8 cellular contexts compared by ENCODE assay signal in genomic region chr4:1720163-1720983, GRCh38. TPM values are rescaled to one million over a fixed set of nuclear protein-coding genes. Genes with fewer than 3 reads are reported as not detected.
DNase-seq lines count a peak whose midpoint lies in the region; ATAC-seq and TF ChIP-seq lines count a peak whose summit lies in the region.

No MANE protein-coding gene starts in this region.

- no peaks in the 10 kb centered on the region for H3K9me3 ChIP-seq in suprapubic skin

- DNase-seq in Caki2 (ENCODE audit: low read depth) = peak; percentile 48
- DNase-seq in activated CD4-positive, alpha-beta T cell treated with anti-CD3 and anti-CD28 coated beads, Interleukin-2, amount 50 U/mL, for 1 hour = peak; percentile 24
- DNase-seq in endothelial cell (ENCODE audit: low spot score) = peak; percentile 61
- peak in 1 of 2 experiments; percentile 69 for DNase-seq in mesothelial cell of epicardium (ENCODE audit: low spot score in 2 of 2, unreplicated experiment in 2 of 2)
- DNase-seq in suprapubic skin (ENCODE audit: low spot score in 2 of 2) = no peak
- no peak for DNase-seq in NCI-H2107 (lab: John Stamatoyannopoulos, UW)

- 14% methylated on average over 5 of the region's 79 CpGs for WGBS in suprapubic skin

- peak overlapping the region; percentile 96 for H3K27ac ChIP-seq in suprapubic skin

- peaks cover 12% of the 10 kb centered on the region for H3K36me3 ChIP-seq in suprapubic skin

- H3K4me3 Mint-ChIP-seq in endothelial cell (ENCODE audit: unreplicated experiment) = peak overlapping the region; percentile 92
- peak overlapping the region; percentile 85 for H3K4me3 Mint-ChIP-seq in mesothelial cell of epicardium

- ATAC-seq in GM19351 (IDR thresholded peaks at IDR 0.05; ENCODE audit: unreplicated experiment) (peak; percentile 14), HG03571 (IDR thresholded peaks at IDR 0.05; ENCODE audit: unreplicated experiment) (peak; percentile 9)

- no peak overlapping the region for H3K27ac Mint-ChIP-seq in endothelial cell (ENCODE audit: unreplicated experiment)
- peak overlapping the region; percentile 96 for H3K27ac Mint-ChIP-seq in mesothelial cell of epicardium

- H3K27me3 ChIP-seq in suprapubic skin = no peaks in the 10 kb centered on the region

- H3K9me3 Mint-ChIP-seq in endothelial cell (ENCODE audit: unreplicated experiment) (no peaks in the 10 kb centered on the region), mesothelial cell of epicardium (no peaks in the 10 kb centered on the region)

- TF ChIP-seq POLR2A in suprapubic skin (IDR thresholded peaks at IDR 0.05) = no peak

- H3K4me1 Mint-ChIP-seq in endothelial cell (ENCODE audit: unreplicated experiment) (peaks cover 14% of the 10 kb centered on the region), mesothelial cell of epicardium (peaks cover 30% of the 10 kb centered on the region)

- peaks cover 64% of the 10 kb centered on the region for H3K4me1 ChIP-seq in suprapubic skin

- in situ Hi-C loops in Caki2 (cut with HindIII; ENCODE audit: low pct_unique_long_range_greater_than_20kb, low sequenced_read_pairs) = no loop called here

- peaks cover 4% of the 10 kb centered on the region for H3K36me3 Mint-ChIP-seq in endothelial cell (ENCODE audit: low read depth, unreplicated experiment)
- H3K36me3 Mint-ChIP-seq in mesothelial cell of epicardium = peaks cover 1% of the 10 kb centered on the region

- TF ChIP-seq CTCF in endothelial cell (IDR thresholded peaks at IDR 0.05; ENCODE audit: unreplicated experiment) (no peak), mesothelial cell of epicardium (IDR thresholded peaks at IDR 0.05; ENCODE audit: unreplicated experiment) (no peak), suprapubic skin (IDR thresholded peaks at IDR 0.05) (no peak)

- peaks cover 13% of the 10 kb centered on the region for H3K27me3 Mint-ChIP-seq in endothelial cell (ENCODE audit: unreplicated experiment)
- H3K27me3 Mint-ChIP-seq in mesothelial cell of epicardium (ENCODE audit: low read depth) = no peaks in the 10 kb centered on the region

- TF ChIP-seq EP300 in suprapubic skin (IDR thresholded peaks at IDR 0.05) = no peak

- H3K4me3 ChIP-seq in suprapubic skin = peak overlapping the region; percentile 90

RNA-seq across cellular contexts. Expression of gene TMEM129, which starts 0.8 kb away (rescaled TPM):
- total RNA-seq in Caki2 (2014; rRNA removed; shearing (Covaris generic); ENCODE audit: low replicate concordance) = 52.7 and 59.2 TPM in 2 replicates
- total RNA-seq in endothelial cell (ENCODE audit: unreplicated experiment) (27.2 TPM), mesothelial cell of epicardium (36.0 to 37.8 TPM (median 37.3 TPM) in 3 replicates), suprapubic skin (10 to 100 TPM; 50.4 to 77.2 (median 57.6) TPM)

RNA-seq across cellular contexts. Expression of gene TACC3, which starts 0.9 kb away (rescaled TPM):
- 106 and 111 TPM in 2 replicates for total RNA-seq in Caki2 (2014; rRNA removed; shearing (Covaris generic); ENCODE audit: low replicate concordance)
- total RNA-seq in endothelial cell (ENCODE audit: unreplicated experiment) (42.2 TPM), mesothelial cell of epicardium (38.9 to 45.3 TPM (median 44.4 TPM) in 3 replicates), suprapubic skin (10 to 100 TPM in 2 of 4 donors, 1 to 10 TPM in 2; 7.2 to 11.7 (median 8.8) TPM)

RNA-seq across cellular contexts. Expression of gene SLBP, which starts 8.3 kb away (rescaled TPM):
- total RNA-seq in Caki2 (2014; rRNA removed; shearing (Covaris generic); ENCODE audit: low replicate concordance) = 86.1 and 93.8 TPM in 2 replicates
- total RNA-seq in endothelial cell (ENCODE audit: unreplicated experiment) (33.2 TPM), mesothelial cell of epicardium (45.8 to 50.6 TPM (median 49.8 TPM) in 3 replicates), suprapubic skin (10 to 100 TPM; 36.9 to 59.1 (median 40.8) TPM)

RNA-seq across cellular contexts. Expression of gene FAM53A, which starts 36.3 kb away (rescaled TPM):
- 3.2 and 5.2 TPM in 2 replicates for total RNA-seq in Caki2 (2014; rRNA removed; shearing (Covaris generic); ENCODE audit: low replicate concordance)
- total RNA-seq in endothelial cell (ENCODE audit: unreplicated experiment) (1.8 TPM), mesothelial cell of epicardium (7.2 to 10.5 TPM (median 7.6 TPM) in 3 replicates), suprapubic skin (1 to 10 TPM; 2.2 to 8.0 (median 4.9) TPM)

Comparison
In these comparisons a context has a peak if more than half of its experiments do, and no peak if none do; other contexts are left out.
1. DNase-seq: peak in Caki2 (single experiment), activated CD4-positive, alpha-beta T cell treated with anti-CD3 and anti-CD28 coated beads, Interleukin-2, amount 50 U/mL, for 1 hour (single experiment) and endothelial cell (single experiment); none in suprapubic skin (0 of 2) and NCI-H2107 (single experiment).